8 cellular contexts compared by ENCODE assay signal in genomic region chr14:22929104-22929847, GRCh38. TPM values are rescaled to one million over a fixed set of nuclear protein-coding genes. Genes with fewer than 3 reads are reported as not detected.
DNase-seq lines count a peak whose midpoint lies in the region; ATAC-seq and TF ChIP-seq lines count a peak whose summit lies in the region.

Gene PRMT5 (minus strand): TSS chr14:22929376. CDS start chr14:22929361, 15 bp downstream.

- H3K27me3 Mint-ChIP-seq in CD4-positive, CD25-positive, alpha-beta regulatory T cell = no peaks in the 10 kb centered on the region

- peak; percentile 98 to 99 (median 98) for DNase-seq in CD4-positive, CD25-positive, alpha-beta regulatory T cell
- DNase-seq in NCI-H774 (lab: John Stamatoyannopoulos, UW) = peak; percentile 99
- DNase-seq in activated CD4-positive, alpha-beta T cell treated with anti-CD3 and anti-CD28 coated beads, Interleukin-2, amount 50 U/mL, for 4 hours = peak; percentile 98
- DNase-seq in dermis microvascular lymphatic vessel endothelial cell (ENCODE audit: low read depth in 2 of 2) = peak; percentile 99 to 100
- DNase-seq in left lung = peak; percentile 96 to 99
- DNase-seq in stimulated activated CD4-positive, alpha-beta T cell treated with anti-CD3 and anti-CD28 coated beads, Interleukin-2, amount 100 ng/mL, for 48 hours = peak; percentile 98 to 99

- TF ChIP-seq CTCF in left lung (IDR thresholded peaks at IDR 0.05) = no peak

- ATAC-seq in CD4-positive, CD25-positive, alpha-beta regulatory T cell (ENCODE audit: low read depth in 2 of 2) = peak; percentile 97 to 98
- ATAC-seq in GM19438 (IDR thresholded peaks at IDR 0.05; ENCODE audit: low read depth, unreplicated experiment) (peak; percentile 92), HG03571 (IDR thresholded peaks at IDR 0.05; ENCODE audit: unreplicated experiment) (peak; percentile 90), left lung (peak; percentile 97)

- no peaks in the 10 kb centered on the region for H3K27me3 ChIP-seq in CD4-positive, CD25-positive, alpha-beta regulatory T cell (ENCODE audit: control insufficient read depth, insufficient read depth, low read length)
- H3K27me3 ChIP-seq in left lung = no peaks in the 10 kb centered on the region

- peak within 1 kb of the TSS; percentile 95 for H3K4me3 ChIP-seq in CD4-positive, CD25-positive, alpha-beta regulatory T cell (ENCODE audit: low read depth, low read length)
- peak within 1 kb of the TSS; percentile 76 to 87 for H3K4me3 ChIP-seq in left lung

- H3K4me1 ChIP-seq in CD4-positive, CD25-positive, alpha-beta regulatory T cell (ENCODE audit: control insufficient read depth, insufficient read depth, low read length, poor library complexity, severe bottlenecking) = peaks cover 19% of the 10 kb centered on the region
- peaks cover 6 to 37% of the 10 kb centered on the region in 2 donors for H3K4me1 ChIP-seq in left lung

- peaks cover 18% of the 10 kb centered on the region for H3K36me3 Mint-ChIP-seq in CD4-positive, CD25-positive, alpha-beta regulatory T cell

- H3K36me3 ChIP-seq in CD4-positive, CD25-positive, alpha-beta regulatory T cell (ENCODE audit: control insufficient read depth, insufficient read depth, low read length) = peaks cover 5% of the 10 kb centered on the region
- H3K36me3 ChIP-seq in left lung = peaks cover 0 to 24% of the 10 kb centered on the region in 2 donors

- H3K9me3 Mint-ChIP-seq in CD4-positive, CD25-positive, alpha-beta regulatory T cell = no peaks in the 10 kb centered on the region

- H3K27ac Mint-ChIP-seq in CD4-positive, CD25-positive, alpha-beta regulatory T cell = no peak within 1 kb of the TSS

- peak within 1 kb of the TSS; percentile 90 for H3K27ac ChIP-seq in CD4-positive, CD25-positive, alpha-beta regulatory T cell (ENCODE audit: insufficient read depth, low read length, poor library complexity, severe bottlenecking)
- H3K27ac ChIP-seq in left lung = peak within 1 kb of the TSS; percentile 83 to 85

- no peak within 1 kb of the TSS for H3K4me3 Mint-ChIP-seq in CD4-positive, CD25-positive, alpha-beta regulatory T cell

- intact Hi-C loops in left lung (cut with DNase I) = no loop called here

- no peaks in the 10 kb centered on the region for H3K9me3 ChIP-seq in CD4-positive, CD25-positive, alpha-beta regulatory T cell (ENCODE audit: control insufficient read depth in 2 of 2, low read length in 2 of 2)
- H3K9me3 ChIP-seq in left lung = no peaks in the 10 kb centered on the region

- H3K4me1 Mint-ChIP-seq in CD4-positive, CD25-positive, alpha-beta regulatory T cell = peaks cover 0 to 25% (median 20%) of the 10 kb centered on the region in 4 donors

RNA-seq across cellular contexts. Expression of gene PRMT5, which starts in this region (rescaled TPM):
- 19.3 TPM for total RNA-seq in CD4-positive, CD25-positive, alpha-beta regulatory T cell
- 10 to 100 TPM; 37.4 to 43.3 (median 40.5) TPM for polyA plus RNA-seq in CD4-positive, CD25-positive, alpha-beta regulatory T cell
- total RNA-seq in dermis microvascular lymphatic vessel endothelial cell = 38.4 and 47.1 TPM in 2 replicates
- 10 to 100 TPM; 48.7 to 73.3 TPM for total RNA-seq in left lung

Comparison
In these comparisons a context has a peak if more than half of its experiments do, and no peak if none do; other contexts are left out.
1. Peak in every context shown above with its lines: DNase-seq, ATAC-seq, H3K4me3 ChIP-seq and H3K27ac ChIP-seq.